Comparison of ENCODE assay signal across 8 cellular contexts in the genomic region with DNA sequence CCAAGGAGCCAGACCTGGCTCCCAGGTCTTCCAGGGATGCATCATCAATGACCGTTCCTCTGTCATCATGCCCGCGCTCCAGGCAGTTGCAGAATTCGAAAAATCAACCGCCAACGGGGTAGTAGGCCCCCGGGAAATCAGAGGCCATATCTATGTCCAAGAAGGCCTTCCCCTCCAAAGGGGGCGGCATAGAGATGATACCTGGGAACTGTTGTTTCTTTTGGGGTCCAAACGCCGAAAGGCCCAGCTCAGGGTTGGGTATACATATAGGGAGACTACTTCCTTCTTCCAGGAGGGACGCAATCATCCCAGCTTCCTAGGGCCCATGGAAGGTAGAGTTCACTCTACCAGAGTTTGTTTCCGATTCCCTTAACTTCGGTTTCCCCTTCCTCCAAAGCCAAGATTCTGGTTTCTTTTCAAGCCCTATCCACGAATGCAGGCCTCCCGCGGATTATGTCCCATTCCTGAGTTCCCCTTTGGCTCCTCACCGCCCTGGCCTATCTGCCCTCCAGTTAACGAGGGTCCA. TPM values are rescaled to one million over a fixed set of nuclear protein-coding genes. Genes with fewer than 3 reads are reported as not detected.
DNase-seq lines count a peak whose midpoint lies in the region; ATAC-seq and TF ChIP-seq lines count a peak whose summit lies in the region.

No MANE protein-coding gene starts in this region.

- POLR2A ChIA-PET in PC-3 (lab: Charles Lee; ENCODE audit: unreplicated experiment) = no interaction called here

- BruUV-seq in PC-3 (replicated peaks; lab: Mats Ljungman, UMichigan) = no TSS peak

- H3K9me3 Mint-ChIP-seq in activated CD4-positive, alpha-beta T cell treated with anti-CD3 and anti-CD28 coated beads, Interleukin-2, amount 10 ng/mL, durations not matched to agents 24 days and 14 days = no peaks in the 10 kb centered on the region

- H3K36me3 Mint-ChIP-seq in activated CD4-positive, alpha-beta T cell treated with anti-CD3 and anti-CD28 coated beads, Interleukin-2, amount 10 ng/mL, durations not matched to agents 24 days and 14 days (ENCODE audit: low read depth) = peaks cover 37% of the 10 kb centered on the region

- 3 to 5% methylated on average over 16 to 17 of the region's 18 CpGs for WGBS in mesodermal cell (ENCODE audit: insufficient coverage in 2 of 2), 2 experiments
- WGBS in aorta, 2 donors = 1 to 2% methylated on average over 18 of the region's 18 CpGs

- intact Hi-C loops in activated CD4-positive, alpha-beta T cell treated with anti-CD3 and anti-CD28 coated beads, Interleukin-2, amount 10 ng/mL, durations not matched to agents 24 days and 14 days (cut with micrococcal nuclease) = loop anchor here (1.0 to 5.0 kb wide), 7 partner anchors 53 to 487 kb away; a partner anchor contains a TSS
- intact Hi-C loops in PC-3 (cut with micrococcal nuclease) (loop anchor here (1.0 to 5.0 kb wide), 2 partner anchors 52 to 128 kb away; a partner anchor contains a TSS), aorta (cut with DNase I) (loop anchor here (5.0 to 10.0 kb wide), 4 partner anchors 52 to 199 kb away; a partner anchor contains a TSS)

- H3K27me3 ChIP-seq in PC-3 (ENCODE audit: low read length) (no peaks in the 10 kb centered on the region), aorta (ENCODE audit: control insufficient read depth in 1 of 2, insufficient read depth in 2 of 2, low read length in 1 of 2) (no peaks in the 10 kb centered on the region)

- H3K4me1 ChIP-seq in PC-3 (ENCODE audit: insufficient read depth, low read length) (peaks cover 14% of the 10 kb centered on the region), mesodermal cell (ENCODE audit: control insufficient read depth, insufficient read depth, low read length, poor library complexity, severe bottlenecking) (peaks cover 10% of the 10 kb centered on the region), aorta (ENCODE audit: control insufficient read depth in 1 of 2, insufficient read depth in 2 of 2, low read length in 2 of 2) (no peaks in the 10 kb centered on the region)

- peak overlapping the region; percentile 84 for H2AFZ ChIP-seq in PC-3 (ENCODE audit: low read length)

- H3K36me3 ChIP-seq in PC-3 (ENCODE audit: low read depth, low read length) = peaks cover 11% of the 10 kb centered on the region; the same call in 1 of the 2 replicates
- peaks cover 40% of the 10 kb centered on the region for H3K36me3 ChIP-seq in mesodermal cell (ENCODE audit: control insufficient read depth, insufficient read depth, low read length)
- no peaks in the 10 kb centered on the region for H3K36me3 ChIP-seq in aorta (ENCODE audit: control insufficient read depth in 1 of 2, insufficient read depth in 2 of 2, low read length in 1 of 2)

- CTCF ChIA-PET in PC-3 (lab: Charles Lee) = no interaction called here

- peak overlapping the region; percentile 64 for H3K27ac ChIP-seq in PC-3 (ENCODE audit: low read length)
- peak overlapping the region; percentile 88 for H3K27ac ChIP-seq in mesodermal cell (ENCODE audit: low read depth, low read length, severe bottlenecking)
- H3K27ac ChIP-seq in aorta (ENCODE audit: low read depth in 1 of 2, low read length in 2 of 2) = peak overlapping the region in 1 of 2 donors; percentile 15

- DNase-seq in activated CD4-positive, alpha-beta T cell treated with anti-CD3 and anti-CD28 coated beads, Interleukin-2, amount 10 ng/mL, durations not matched to agents 24 days and 14 days = peak; percentile 67
- DNase-seq in activated CD4-positive, alpha-beta T cell treated with anti-CD3 and anti-CD28 coated beads for 4 hours = no peak
- DNase-seq in PC-3 (peak; percentile 44), dermis blood vessel endothelial cell (peak; percentile 25), aorta (no peak), activated gamma-delta T cell (lab: John Stamatoyannopoulos, UW) (no peak)

- H3F3A ChIP-seq in PC-3 (ENCODE audit: low read length, unreplicated experiment) = no peaks in the 10 kb centered on the region

- TF ChIP-seq CTCF in PC-3 (conservative IDR thresholded peaks at IDR 0.05; ENCODE audit: low read depth, low read length) = no peak

- peak overlapping the region; percentile 99 for H3K4me2 ChIP-seq in PC-3 (ENCODE audit: low read length)

- ATAC-seq in PC-3 (peak; percentile 33), aorta (ENCODE audit: low FRiP score) (peak; percentile 13), GM18520 (IDR thresholded peaks at IDR 0.05; ENCODE audit: unreplicated experiment) (no peak)

- peak overlapping the region; percentile 87 for H3K9ac ChIP-seq in PC-3 (ENCODE audit: low read length)

- H3K9me3 ChIP-seq in PC-3 (ENCODE audit: low read length) (no peaks in the 10 kb centered on the region), mesodermal cell (ENCODE audit: control insufficient read depth, low read length) (no peaks in the 10 kb centered on the region), aorta (ENCODE audit: control insufficient read depth, low read length) (no peaks in the 10 kb centered on the region)

- H3K4me1 Mint-ChIP-seq in activated CD4-positive, alpha-beta T cell treated with anti-CD3 and anti-CD28 coated beads, Interleukin-2, amount 10 ng/mL, durations not matched to agents 24 days and 14 days = peaks cover 43% of the 10 kb centered on the region

- peaks cover 54% of the 10 kb centered on the region for H3K79me2 ChIP-seq in PC-3 (ENCODE audit: low read length)

- H3K27ac Mint-ChIP-seq in activated CD4-positive, alpha-beta T cell treated with anti-CD3 and anti-CD28 coated beads, Interleukin-2, amount 10 ng/mL, durations not matched to agents 24 days and 14 days = peak overlapping the region; percentile 98

- no peaks in the 10 kb centered on the region for H3K9me2 ChIP-seq in PC-3 (replicated peaks; ENCODE audit: low read length)

- H3K4me3 Mint-ChIP-seq in activated CD4-positive, alpha-beta T cell treated with anti-CD3 and anti-CD28 coated beads, Interleukin-2, amount 10 ng/mL, durations not matched to agents 24 days and 14 days = peak overlapping the region; percentile 92

- H3K4me3 ChIP-seq in PC-3 (ENCODE audit: low read length) = peak overlapping the region; percentile 78
- peak overlapping the region; percentile 98 for H3K4me3 ChIP-seq in mesodermal cell (ENCODE audit: extremely low read depth, insufficient read depth, low read length, poor library complexity, severe bottlenecking)
- H3K4me3 ChIP-seq in aorta (ENCODE audit: low read length in 2 of 2) = peak overlapping the region; percentile 74 to 91

- H4K20me1 ChIP-seq in PC-3 (ENCODE audit: low read length) = peaks cover 10% of the 10 kb centered on the region; the same call in 1 of the 2 replicates

- no peaks in the 10 kb centered on the region for H3K27me3 Mint-ChIP-seq in activated CD4-positive, alpha-beta T cell treated with anti-CD3 and anti-CD28 coated beads, Interleukin-2, amount 10 ng/mL, durations not matched to agents 24 days and 14 days

RNA-seq across cellular contexts. Expression of a gene that starts 0.8 kb away (rescaled TPM):
- 45.6 and 51.9 TPM in 2 replicates for total RNA-seq in activated CD4-positive, alpha-beta T cell treated with anti-CD3 and anti-CD28 coated beads, Interleukin-2, amount 10 ng/mL, durations not matched to agents 24 days and 14 days
- total RNA-seq in PC-3 (2014; rRNA removed) (12.9 and 16.1 TPM in 2 replicates), dermis blood vessel endothelial cell (22.3 and 24.4 TPM in 2 replicates), aorta (10 to 100 TPM; 20.6 to 35.2 TPM)
- 36.3 TPM for polyA plus RNA-seq in mesodermal cell (2013, experiment 1 of 2)
- polyA plus RNA-seq in mesodermal cell (2013, experiment 2 of 2) = 31.8 TPM
- polyA plus RNA-seq in aorta = 10 to 100 TPM; 10.2 to 14.5 TPM

RNA-seq across cellular contexts. Expression of a gene that starts 53.1 kb away (rescaled TPM):
- total RNA-seq in activated CD4-positive, alpha-beta T cell treated with anti-CD3 and anti-CD28 coated beads, Interleukin-2, amount 10 ng/mL, durations not matched to agents 24 days and 14 days = 30.9 and 32.5 TPM in 2 replicates
- total RNA-seq in PC-3 (2014; rRNA removed) = 15.2 and 16.5 TPM in 2 replicates
- 22.8 and 28.3 TPM in 2 replicates for total RNA-seq in dermis blood vessel endothelial cell
- 35.1 TPM for polyA plus RNA-seq in mesodermal cell (2013, experiment 1 of 2)
- polyA plus RNA-seq in mesodermal cell (2013, experiment 2 of 2) = 32.3 TPM
- total RNA-seq in aorta = 10 to 100 TPM; 39.3 to 41.9 TPM
- polyA plus RNA-seq in aorta = 10 to 100 TPM; 29.2 to 29.4 TPM

Comparison
In these comparisons a context has a peak if more than half of its experiments do, and no peak if none do; other contexts are left out.
1. DNase-seq: peak in activated CD4-positive, alpha-beta T cell treated with anti-CD3 and anti-CD28 coated beads, Interleukin-2, amount 10 ng/mL, durations not matched to agents 24 days and 14 days (single experiment), PC-3 (single experiment) and dermis blood vessel endothelial cell (single experiment); none in activated CD4-positive, alpha-beta T cell treated with anti-CD3 and anti-CD28 coated beads for 4 hours (0 of 2), aorta (0 of 2) and activated gamma-delta T cell (single experiment).
2. Peak in every context shown above with its lines, with median percentiles within 50 percentile points of each other: H3K4me3 ChIP-seq.